In genomic region chrX:41022579-41022978, GRCh38 we compare ENCODE assay signal across 14 cellular contexts.
A peak's percentile ranks its signal among the peaks of the same experiment; 100 is the strongest.
DNase-seq lines count a peak whose midpoint lies in the region; ATAC-seq and TF ChIP-seq lines count a peak whose summit lies in the region.
"Had no signal": no experiment of that assay in that cellular context is flagged by ENCODE, and none has a peak within 500 bp of the region (broad histone marks: within the 10 kb centered on the region; RNA-seq: fewer than 3 reads in every experiment).

No MANE protein-coding gene starts in this region.

- no peaks in the 10 kb centered on the region for H3K4me1 Mint-ChIP-seq in immature natural killer cell
- H3K4me1 Mint-ChIP-seq: activated T-helper 17 cell treated with anti-CD3 and anti-CD28 coated beads, Interleukin-2, amount 50 U/mL, for 72 hours; stimulated activated naive B cell treated with anti-CD40 and anti-IgM and Interleukin-4, amounts not matched to agents 10 μg/mL and 1 μg/mL and 100 μg/mL, for 72 hours had no signal

- in situ Hi-C loops in transverse colon (cut with MboI; ENCODE audit: low pct_ligation_motif_present in 1 of 4, low pct_unique_long_range_greater_than_20kb in 1 of 4, low sequenced_read_pairs in 3 of 4) = no loop called here

- H4K20me1 ChIP-seq in fibroblast of lung (ENCODE audit: control insufficient read depth, extremely low read depth, insufficient read depth, low read length) = no peaks in the 10 kb centered on the region

- no peaks in the 10 kb centered on the region for H3K79me2 ChIP-seq in fibroblast of lung (ENCODE audit: control insufficient read depth, insufficient read depth, low read length)

- H3K9me3 Mint-ChIP-seq in immature natural killer cell = no peaks in the 10 kb centered on the region
- H3K9me3 Mint-ChIP-seq: activated T-helper 17 cell treated with anti-CD3 and anti-CD28 coated beads, Interleukin-2, amount 50 U/mL, for 72 hours; stimulated activated naive B cell treated with anti-CD40 and anti-IgM and Interleukin-4, amounts not matched to agents 10 μg/mL and 1 μg/mL and 100 μg/mL, for 72 hours had no signal

- H3K9me3 ChIP-seq in RWPE2 (ENCODE audit: severe bottlenecking) (no peaks in the 10 kb centered on the region), fibroblast of lung (ENCODE audit: control insufficient read depth, insufficient read depth, low read depth, low read length) (no peaks in the 10 kb centered on the region), transverse colon (no peaks in the 10 kb centered on the region)
- H3K9me3 ChIP-seq: MG63 had no signal

- H3K27me3 Mint-ChIP-seq in immature natural killer cell (ENCODE audit: low read depth in 3 of 3) = peaks cover 0 to 13% (median 7%) of the 10 kb centered on the region in 3 donors
- H3K27me3 Mint-ChIP-seq: activated T-helper 17 cell treated with anti-CD3 and anti-CD28 coated beads, Interleukin-2, amount 50 U/mL, for 72 hours had no signal

- no peaks in the 10 kb centered on the region for H3K36me3 Mint-ChIP-seq in immature natural killer cell
- H3K36me3 Mint-ChIP-seq: stimulated activated naive B cell treated with anti-CD40 and anti-IgM and Interleukin-4, amounts not matched to agents 10 μg/mL and 1 μg/mL and 100 μg/mL, for 72 hours had no signal

- H3K9ac ChIP-seq in fibroblast of lung (ENCODE audit: insufficient read depth, low read length) = no peak overlapping the region

- H3K4me3 ChIP-seq in RWPE2 (ENCODE audit: severe bottlenecking) (no peak overlapping the region), fibroblast of lung (replicated peaks in 1 of 4; ENCODE audit: control extremely low read depth in 1 of 4, insufficient read depth in 1 of 4, low read depth in 3 of 4, low read length in 4 of 4) (no peak overlapping the region), transverse colon (no peak overlapping the region)
- H3K4me3 ChIP-seq: MG63 had no signal

- no peak overlapping the region for H3K27ac Mint-ChIP-seq in immature natural killer cell
- H3K27ac Mint-ChIP-seq: activated T-helper 17 cell treated with anti-CD3 and anti-CD28 coated beads, Interleukin-2, amount 50 U/mL, for 72 hours; stimulated activated naive B cell treated with anti-CD40 and anti-IgM and Interleukin-4, amounts not matched to agents 10 μg/mL and 1 μg/mL and 100 μg/mL, for 72 hours had no signal

- WGBS in transverse colon (ENCODE audit: low coverage in 1 of 2), 2 donors = 0 to 38% methylated on average over 1 of the region's 1 CpG

- H3K27me3 ChIP-seq in RWPE2 (ENCODE audit: insufficient read depth, poor library complexity, severe bottlenecking) = no peaks in the 10 kb centered on the region
- no peaks in the 10 kb centered on the region for H3K27me3 ChIP-seq in fibroblast of lung (ENCODE audit: control insufficient read depth, insufficient read depth, low read length)
- H3K27me3 ChIP-seq in transverse colon = no peaks in the 10 kb centered on the region
- H3K27me3 ChIP-seq: MG63 had no signal

- no peak overlapping the region for H2AFZ ChIP-seq in fibroblast of lung (ENCODE audit: low read length)

- H3K36me3 ChIP-seq in RWPE2 (ENCODE audit: low read depth) (no peaks in the 10 kb centered on the region), fibroblast of lung (ENCODE audit: control insufficient read depth, insufficient read depth, low read length) (no peaks in the 10 kb centered on the region), transverse colon (no peaks in the 10 kb centered on the region)
- H3K36me3 ChIP-seq: MG63 had no signal

- intact Hi-C loops in transverse colon (cut with DNase I; ENCODE audit: low total_unique reads) = no loop called here

- no peak for ATAC-seq in RWPE2 (ENCODE audit: low read depth)
- ATAC-seq in HG03280 (IDR thresholded peaks at IDR 0.05; ENCODE audit: unreplicated experiment) = no peak
- ATAC-seq in GM21447 (IDR thresholded peaks at IDR 0.05; ENCODE audit: unreplicated experiment) = no peak
- ATAC-seq: activated T-helper 17 cell treated with anti-CD3 and anti-CD28 coated beads, Interleukin-2, amount 50 U/mL, for 72 hours; stimulated activated naive B cell treated with anti-CD40 and anti-IgM and Interleukin-4, amounts not matched to agents 10 μg/mL and 1 μg/mL and 100 μg/mL, for 72 hours had no signal

- no peak overlapping the region for H3K4me2 ChIP-seq in fibroblast of lung (ENCODE audit: extremely low read depth, insufficient read depth, low read length)

- no peak for TF ChIP-seq POLR2A in transverse colon (IDR thresholded peaks at IDR 0.05)

- TF ChIP-seq EP300 in transverse colon (IDR thresholded peaks at IDR 0.05; ENCODE audit: low read depth) = no peak

- DNase-seq in A172 (ENCODE audit: low spot score) = peak; percentile 56
- peak; percentile 60 for DNase-seq in HT1080 (ENCODE audit: low read depth)
- DNase-seq in RWPE2 (ENCODE audit: low spot score) = no peak
- peak; percentile 39 to 47 for DNase-seq in fibroblast of lung (ENCODE audit: low read depth in 2 of 2)
- DNase-seq in transverse colon = no peak
- DNase-seq in immature natural killer cell = no peak
- DNase-seq: activated CD4-positive, alpha-beta T cell treated with anti-CD3 and anti-CD28 coated beads for 48 hours; MG63; NCI-H748 treated with DMSO at 0.1 percent for 48 hours; stimulated activated CD4-positive, alpha-beta T cell treated with anti-CD3 and anti-CD28 coated beads, Interleukin-2, amount 100 ng/mL, for 48 hours; stimulated activated naive B cell treated with anti-CD40 and anti-IgM and Interleukin-4, amounts not matched to agents 10 μg/mL and 1 μg/mL and 100 μg/mL, for 72 hours had no signal

- H3K4me1 ChIP-seq in RWPE2 (ENCODE audit: insufficient read depth, poor library complexity, severe bottlenecking) = peaks cover 5% of the 10 kb centered on the region
- H3K4me1 ChIP-seq in fibroblast of lung (ENCODE audit: control insufficient read depth, extremely low read depth, insufficient read depth, low read length) = no peaks in the 10 kb centered on the region
- H3K4me1 ChIP-seq in transverse colon = peaks cover 0 to 15% (median 2%) of the 10 kb centered on the region in 4 donors

- no peak for TF ChIP-seq CTCF in RWPE2 (IDR thresholded peaks at IDR 0.05; ENCODE audit: poor library complexity, severe bottlenecking)
- TF ChIP-seq CTCF in fibroblast of lung (conservative IDR thresholded peaks at IDR 0.05 in 1 of 2, IDR thresholded peaks at IDR 0.05 in 1 of 2; ENCODE audit: low read depth in 1 of 2, low read length in 2 of 2) = no peak
- TF ChIP-seq CTCF in transverse colon (IDR thresholded peaks at IDR 0.05) = no peak

- H3K27ac ChIP-seq in RWPE2 (ENCODE audit: poor library complexity, severe bottlenecking) = peak overlapping the region; percentile 24
- no peak overlapping the region for H3K27ac ChIP-seq in fibroblast of lung (ENCODE audit: insufficient read depth, low read length)
- no peak overlapping the region for H3K27ac ChIP-seq in transverse colon

- no peak overlapping the region for H3K4me3 Mint-ChIP-seq in immature natural killer cell
- H3K4me3 Mint-ChIP-seq: activated T-helper 17 cell treated with anti-CD3 and anti-CD28 coated beads, Interleukin-2, amount 50 U/mL, for 72 hours; stimulated activated naive B cell treated with anti-CD40 and anti-IgM and Interleukin-4, amounts not matched to agents 10 μg/mL and 1 μg/mL and 100 μg/mL, for 72 hours had no signal

Comparison
In these comparisons a context has a peak if more than half of its experiments do, and no peak if none do; other contexts are left out.
1. DNase-seq: peak in A172 (single experiment), HT1080 (single experiment) and fibroblast of lung (2 of 2); none in RWPE2 (single experiment), transverse colon (single experiment) and immature natural killer cell (0 of 3).